ENCODE assay signal across 8 cellular contexts in genomic region chr4:99949999-99950912, GRCh38. TPM values are rescaled to one million over a fixed set of nuclear protein-coding genes. Genes with fewer than 3 reads are reported as not detected.
DNase-seq lines count a peak whose midpoint lies in the region; ATAC-seq, FAIRE-seq and TF ChIP-seq lines count a peak whose summit lies in the region.

Gene H2AZ1, minus strand, starts transcription at chr4:99950275. Its CDS starts 105 bp downstream, at chr4:99950170.

- 0 to 1% (median 0%) methylated on average over 59 to 76 of the region's 76 CpGs for WGBS in psoas muscle, 3 donors

- H3K4me3 ChIP-seq in right atrium auricular region (peak within 1 kb of the TSS; percentile 76 to 80), psoas muscle (peak within 1 kb of the TSS; percentile 89)

- H3K9me3 ChIP-seq in right atrium auricular region (no peaks in the 10 kb centered on the region), psoas muscle (no peaks in the 10 kb centered on the region)

- FAIRE-seq in urothelium cell line (lab: Jason Lieb, UNC) = peak; percentile 5

- H3K27ac ChIP-seq in right atrium auricular region (peak within 1 kb of the TSS; percentile 89 to 96), psoas muscle (peak within 1 kb of the TSS; percentile 95)

- intact Hi-C loops in psoas muscle (cut with DNase I) = loop anchor here (1.0 to 10.0 kb wide), 6 partner anchors 55 to 1685 kb away; partner anchors contain the start of genes DAPP1 (in 1 of the 2), LAMTOR3 (in 1 of the 2), RAP1GDS1 (in 1 of the 2) and TRMT10A (in 1 of the 2)

- peak; percentile 70 for ATAC-seq in GM18502 (IDR thresholded peaks at IDR 0.05; ENCODE audit: poor library complexity, unreplicated experiment)
- peak; percentile 62 for ATAC-seq in HG02943 (IDR thresholded peaks at IDR 0.05; ENCODE audit: low read depth, unreplicated experiment)
- ATAC-seq in psoas muscle = peak; percentile 91 to 93 (median 92)

- H3K27me3 ChIP-seq in right atrium auricular region (no peaks in the 10 kb centered on the region), psoas muscle (ENCODE audit: insufficient read depth in 3 of 3, low read length in 2 of 3) (no peaks in the 10 kb centered on the region)

- H3K4me1 ChIP-seq in right atrium auricular region (peaks cover 0 to 32% of the 10 kb centered on the region in 2 donors), psoas muscle (peaks cover 24% of the 10 kb centered on the region)

- DNase-seq in NCI-H187 (lab: John Stamatoyannopoulos, UW) (peak; percentile 88 to 90), T-helper 2 cell (peak; percentile 94 to 99 (median 98)), anterior cingulate cortex (lab: John Stamatoyannopoulos, UW) (peak; percentile 78 to 99 (median 98)), right atrium auricular region (ENCODE audit: low spot score) (peak; percentile 100), psoas muscle (peak; percentile 99), urothelium cell line (ENCODE audit: low spot score) (peak; percentile 97)

- TF ChIP-seq CTCF in right atrium auricular region (IDR thresholded peaks at IDR 0.05) (no peak), psoas muscle (IDR thresholded peaks at IDR 0.05) (no peak)

- H3K36me3 ChIP-seq in right atrium auricular region (no peaks in the 10 kb centered on the region), psoas muscle (ENCODE audit: insufficient read depth in 1 of 2, low read depth in 1 of 2) (peaks cover 2 to 5% of the 10 kb centered on the region in 2 donors)

RNA-seq across cellular contexts. Expression of gene H2AZ1, which starts in this region (rescaled TPM):
- 100 to 1,000 TPM; 128 to 143 TPM for total RNA-seq in right atrium auricular region
- total RNA-seq in psoas muscle = 100 to 1,000 TPM in 1 of 4 donors, 10 to 100 TPM in 3; 57.9 to 101 (median 65.8) TPM
- 100 to 1,000 TPM; 143 to 256 (median 247) TPM for polyA plus RNA-seq in psoas muscle

Comparison
In these comparisons a context has a peak if more than half of its experiments do, and no peak if none do; other contexts are left out.
1. Peak in every context shown above with its lines: DNase-seq, ATAC-seq, H3K4me3 ChIP-seq and H3K27ac ChIP-seq.